9 cellular contexts compared by ENCODE assay signal in the genomic region with DNA sequence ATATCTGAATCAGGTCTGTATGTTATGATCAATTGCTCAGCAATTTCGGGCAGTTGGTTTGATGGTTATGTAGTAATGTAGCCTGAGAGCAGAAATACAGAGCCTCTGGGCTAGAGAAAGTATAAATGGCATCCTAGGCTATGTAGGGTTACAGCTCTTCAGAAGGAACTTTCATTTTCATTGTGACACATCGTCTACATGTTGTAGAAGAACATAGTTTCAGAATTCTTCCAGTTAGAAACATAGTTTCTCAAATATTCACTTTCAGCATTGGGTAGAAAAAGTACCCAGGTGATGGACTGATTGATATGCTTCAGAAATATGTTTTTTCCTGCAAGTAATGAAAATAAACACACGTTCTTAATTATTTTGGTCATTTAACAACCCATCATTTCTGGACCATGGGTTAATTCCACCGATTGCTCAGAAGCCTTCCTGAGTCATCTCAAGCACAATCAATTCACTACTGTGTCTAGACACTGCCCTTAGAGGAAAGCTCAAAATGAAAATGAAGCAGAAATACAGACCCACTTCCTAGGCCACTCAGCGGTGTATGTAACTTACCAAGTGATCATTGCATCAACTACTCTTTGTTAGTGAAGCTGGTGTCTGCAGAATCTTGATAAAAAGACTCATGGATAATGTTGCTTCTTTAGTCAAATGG.
DNase-seq lines count a peak whose midpoint lies in the region; ATAC-seq and TF ChIP-seq lines count a peak whose summit lies in the region.
"Had no signal": no experiment of that assay in that cellular context is flagged by ENCODE, and none has a peak within 500 bp of the region (broad histone marks: within the 10 kb centered on the region; RNA-seq: fewer than 3 reads in every experiment).

No MANE protein-coding gene starts in this region.

- TF ChIP-seq CTCF in KMS-11 (conservative IDR thresholded peaks at IDR 0.05; ENCODE audit: low read depth, low read length) (no peak), adrenal gland (IDR thresholded peaks at IDR 0.05) (no peak)

- H2AFZ ChIP-seq in KMS-11 (ENCODE audit: low read depth) = no peak overlapping the region

- H3K36me3 ChIP-seq in KMS-11 (ENCODE audit: insufficient read depth) (no peaks in the 10 kb centered on the region), adrenal gland (replicated peaks in 1 of 2) (no peaks in the 10 kb centered on the region)
- H3K36me3 ChIP-seq: cardiac muscle cell had no signal

- peak overlapping the region; percentile 43 for H3K4me2 ChIP-seq in KMS-11

- H3K79me2 ChIP-seq in KMS-11 (ENCODE audit: insufficient read depth, low read depth) = no peaks in the 10 kb centered on the region

- ATAC-seq in GM18520 (IDR thresholded peaks at IDR 0.05; ENCODE audit: unreplicated experiment) (peak; percentile 90), GM21737 (IDR thresholded peaks at IDR 0.05; ENCODE audit: unreplicated experiment) (peak; percentile 92), left ventricle myocardium superior (no peak)

- no peak overlapping the region for H3K9ac ChIP-seq in KMS-11

- TF ChIP-seq POLR2A in adrenal gland (IDR thresholded peaks at IDR 0.05) = no peak

- H3K27ac ChIP-seq in KMS-11 (no peak overlapping the region), adrenal gland (peak overlapping the region in 1 of 5 donors; percentile 3)
- H3K27ac ChIP-seq: cardiac muscle cell had no signal

- WGBS in adrenal gland, 4 donors = 58 to 70% (median 63%) methylated on average over 5 of the region's 5 CpGs

- intact Hi-C loops in left ventricle myocardium superior (cut with micrococcal nuclease) (no loop called here), adrenal gland (cut with DNase I) (no loop called here)

- H3K9me3 ChIP-seq in adrenal gland (replicated peaks in 1 of 3) = no peaks in the 10 kb centered on the region

- DNase-seq in iris pigment epithelial cell (ENCODE audit: low read depth) (peak; percentile 42), left ventricle myocardium superior (no peak), ACHN (no peak), adrenal gland (no peak), NCI-H128 (lab: John Stamatoyannopoulos, UW; ENCODE audit: unreplicated experiment) (no peak)

- H3K4me3 ChIP-seq in KMS-11 (IDR thresholded peaks at IDR 0.05; ENCODE audit: insufficient read depth, low read depth, low read length) (no peak overlapping the region), adrenal gland (no peak overlapping the region)
- H3K4me3 ChIP-seq: cardiac muscle cell had no signal

- peaks cover 9% of the 10 kb centered on the region for H3K4me1 ChIP-seq in KMS-11 (ENCODE audit: low read depth, poor library complexity, severe bottlenecking)
- no peaks in the 10 kb centered on the region for H3K4me1 ChIP-seq in adrenal gland (replicated peaks in 1 of 2)

- no peaks in the 10 kb centered on the region for H4K20me1 ChIP-seq in KMS-11 (ENCODE audit: insufficient read depth)

- H3K27me3 ChIP-seq in KMS-11 (ENCODE audit: insufficient read depth, low read depth) (no peaks in the 10 kb centered on the region), adrenal gland (no peaks in the 10 kb centered on the region)
- H3K27me3 ChIP-seq: cardiac muscle cell had no signal

- in situ Hi-C loops in ACHN (cut with HindIII; ENCODE audit: low pct_ligation_motif_present, low pct_unique_long_range_greater_than_20kb, low sequenced_read_pairs) = no loop called here
